Comparison of ENCODE assay signal across 8 cellular contexts in the genomic region with DNA sequence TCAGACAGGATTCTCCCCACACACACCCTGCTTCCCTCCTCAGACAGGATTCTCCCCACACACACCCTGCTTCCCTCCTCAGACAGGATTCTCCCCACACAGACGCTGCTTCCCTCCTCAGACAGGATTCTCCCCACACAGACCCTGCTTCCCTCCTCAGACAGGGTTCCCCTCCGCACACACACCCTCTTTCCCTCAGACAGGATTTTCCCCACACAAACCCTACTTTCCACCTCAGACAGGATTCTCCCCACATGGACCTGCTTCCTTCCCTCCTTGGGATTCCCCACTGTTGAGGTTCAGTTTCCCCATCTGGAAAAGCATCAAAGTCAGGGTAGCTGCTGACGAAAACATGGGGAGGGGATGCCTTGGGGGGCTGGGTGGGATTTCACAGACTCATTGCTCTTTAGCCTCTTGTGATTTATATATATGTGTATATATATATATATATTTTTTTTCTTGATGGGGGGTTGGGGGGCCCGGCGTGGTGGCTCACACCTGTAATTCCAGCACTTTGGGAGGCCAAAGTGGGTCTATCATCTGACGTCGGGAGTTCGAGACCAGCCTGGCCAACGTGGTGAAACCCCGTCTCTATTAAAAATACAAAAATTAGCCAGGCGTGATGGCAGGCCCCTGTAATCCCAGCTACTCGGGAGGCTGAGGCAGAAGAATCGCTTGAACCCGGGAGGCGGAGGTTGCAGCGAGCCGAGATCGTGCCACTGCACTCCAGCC. TPM values are rescaled to one million over a fixed set of nuclear protein-coding genes. Genes with fewer than 3 reads are reported as not detected.
DNase-seq lines count a peak whose midpoint lies in the region; ATAC-seq, FAIRE-seq and TF ChIP-seq lines count a peak whose summit lies in the region.
"Not testable (repeated sequence)": the region's sequence is repeated elsewhere in the genome, so short reads cannot be mapped to it uniquely, and the experiment has no call there.

No MANE protein-coding gene starts in this region.

- H3K36me3 Mint-ChIP-seq in CD14-positive monocyte (peaks cover 9 to 20% of the 10 kb centered on the region in 2 donors), WTC11 (peaks cover 28% of the 10 kb centered on the region), type B pancreatic cell (peaks cover 15% of the 10 kb centered on the region)
- H3K36me3 Mint-ChIP-seq in IgD-negative memory B cell, mesothelial cell of epicardium: not testable (repeated sequence)

- not testable (repeated sequence) for H3K9me3 Mint-ChIP-seq in CD14-positive monocyte, IgD-negative memory B cell, WTC11, mesothelial cell of epicardium, type B pancreatic cell

- H3K27ac Mint-ChIP-seq in CD14-positive monocyte: peak overlapping the region; percentile 63 to 100 (median 99)
- not testable (repeated sequence) for H3K27ac Mint-ChIP-seq in IgD-negative memory B cell, WTC11
- H3K27ac Mint-ChIP-seq in mesothelial cell of epicardium: peak overlapping the region; percentile 97
- peak overlapping the region; percentile 72 for H3K27ac Mint-ChIP-seq in type B pancreatic cell

- not testable (repeated sequence) for H3K4me3 Mint-ChIP-seq in CD14-positive monocyte, mesothelial cell of epicardium, type B pancreatic cell
- H3K4me3 Mint-ChIP-seq in IgD-negative memory B cell (peak overlapping the region in 3 of 4 donors; percentile 8 to 79 (median 43)), WTC11 (peak overlapping the region; percentile 30)

- H3K9me3 ChIP-seq in K562 (replicated peaks; ENCODE audit: control insufficient read depth, insufficient read depth, low read depth, low read length); fibroblast of lung (ENCODE audit: control insufficient read depth, insufficient read depth, low read depth, low read length): not testable (repeated sequence)

- not testable (repeated sequence) for TF ChIP-seq POLR2A in K562 (conservative IDR thresholded peaks at IDR 0.05)

- H3K4me1 Mint-ChIP-seq in CD14-positive monocyte: peaks cover 45% of the 10 kb centered on the region
- peaks cover 22 to 25% (median 24%) of the 10 kb centered on the region in 3 donors for H3K4me1 Mint-ChIP-seq in IgD-negative memory B cell
- peaks cover 22% of the 10 kb centered on the region for H3K4me1 Mint-ChIP-seq in WTC11
- H3K4me1 Mint-ChIP-seq in mesothelial cell of epicardium: peaks cover 25% of the 10 kb centered on the region
- peaks cover 25% of the 10 kb centered on the region for H3K4me1 Mint-ChIP-seq in type B pancreatic cell (ENCODE audit: unreplicated experiment)

- H2AFZ ChIP-seq in K562 (ENCODE audit: low read depth, low read length); fibroblast of lung (ENCODE audit: low read length): not testable (repeated sequence)

- TF ChIP-seq RAD21 in K562 (CRISPR knock-in tag; conservative IDR thresholded peaks at IDR 0.05 in 1 of 2, IDR thresholded peaks at IDR 0.05 in 1 of 2): not testable (repeated sequence)

- ATAC-seq in WTC11, K562: not testable (repeated sequence)

- H3K4me1 ChIP-seq in K562 (replicated peaks in 1 of 2; ENCODE audit: control insufficient read depth in 2 of 2, insufficient read depth in 2 of 2, low read length in 2 of 2) (peaks cover 13 to 33% of the 10 kb centered on the region in 2 experiments; a peak in 4 of 5 replicates), rectal smooth muscle tissue (ENCODE audit: control insufficient read depth, insufficient read depth, low read length) (peaks cover 13% of the 10 kb centered on the region)
- H3K4me1 ChIP-seq in fibroblast of lung (ENCODE audit: control insufficient read depth, extremely low read depth, insufficient read depth, low read length): not testable (repeated sequence)

- peaks cover 35% of the 10 kb centered on the region for H3K79me2 ChIP-seq in K562 (ENCODE audit: control insufficient read depth, insufficient read depth, low read length)
- peaks cover 32% of the 10 kb centered on the region for H3K79me2 ChIP-seq in fibroblast of lung (ENCODE audit: control insufficient read depth, insufficient read depth, low read length)

- TF ChIP-seq CTCF in CD14-positive monocyte (IDR thresholded peaks at IDR 0.05); WTC11 (IDR thresholded peaks at IDR 0.05); K562 (IDR thresholded peaks at IDR 0.05 in 2 of 3, conservative IDR thresholded peaks at IDR 0.05 in 1 of 3; ENCODE audit: insufficient read depth in 2 of 3, low read depth in 1 of 3, low read length in 3 of 3); fibroblast of lung (conservative IDR thresholded peaks at IDR 0.05 in 1 of 2, IDR thresholded peaks at IDR 0.05 in 1 of 2; ENCODE audit: low read depth in 1 of 2, low read length in 2 of 2); mesothelial cell of epicardium (IDR thresholded peaks at IDR 0.05; ENCODE audit: unreplicated experiment); type B pancreatic cell (conservative IDR thresholded peaks at IDR 0.05): not testable (repeated sequence)

- peak overlapping the region in 1 of 2 experiments; percentile 98; a peak in 2 of 4 replicates for H3K9ac ChIP-seq in K562 (ENCODE audit: insufficient read depth in 1 of 2, low read depth in 2 of 2, low read length in 2 of 2)
- not testable (repeated sequence) for H3K9ac ChIP-seq in fibroblast of lung (ENCODE audit: insufficient read depth, low read length); rectal smooth muscle tissue (ENCODE audit: low read length)

- intact Hi-C loops in CD14-positive monocyte (cut with micrococcal nuclease); K562 (cut with micrococcal nuclease): not testable (repeated sequence)

- not testable (repeated sequence) for BruUV-seq in K562 (replicated peaks; lab: Mats Ljungman, UMichigan)

- POLR2A ChIA-PET in WTC11 (lab: Charles Lee) (interaction anchor here (1.5 to 3.2 kb wide), 4 partner anchors 11 to 23 kb away, joined by 12 to 30 read pairs (median 20); partner anchors contain the start of genes CHMP2A, UBE2M and ZBTB45), K562 (lab: Yijun Ruan, JAX) (interaction anchor here (0.8 to 3.9 kb wide), 7 partner anchors 11 to 63 kb away, joined by 3 to 48 read pairs (median 6); partner anchors contain the start of genes CHMP2A and ZBTB45)

- peaks cover 30% of the 10 kb centered on the region for H3K36me3 ChIP-seq in K562 (ENCODE audit: control insufficient read depth, insufficient read depth, low read length)
- H3K36me3 ChIP-seq in fibroblast of lung (ENCODE audit: control insufficient read depth, insufficient read depth, low read length): peaks cover 11% of the 10 kb centered on the region
- H3K36me3 ChIP-seq in rectal smooth muscle tissue (ENCODE audit: control insufficient read depth, insufficient read depth, low read length): not testable (repeated sequence)

- peaks cover 31% of the 10 kb centered on the region for H4K20me1 ChIP-seq in K562 (replicated peaks; ENCODE audit: control insufficient read depth, insufficient read depth, low read length)
- not testable (repeated sequence) for H4K20me1 ChIP-seq in fibroblast of lung (ENCODE audit: control insufficient read depth, extremely low read depth, insufficient read depth, low read length)

- FAIRE-seq in K562 (lab: Jason Lieb, UNC): not testable (repeated sequence)

- TF ChIP-seq EP300 in K562 (IDR thresholded peaks at IDR 0.05; ENCODE audit: low read length): not testable (repeated sequence)

- WGBS in K562 (ENCODE audit: insufficient coverage, low coverage, missing lambda C conversion rate): 77% methylated on average over 12 of the region's 18 CpGs

- not testable (repeated sequence) for H3K27me3 ChIP-seq in K562 (ENCODE audit: control insufficient read depth in 2 of 2, insufficient read depth in 2 of 2, low read length in 2 of 2); rectal smooth muscle tissue (ENCODE audit: control insufficient read depth, insufficient read depth, low read length)
- peaks cover 18% of the 10 kb centered on the region for H3K27me3 ChIP-seq in fibroblast of lung (ENCODE audit: control insufficient read depth, insufficient read depth, low read length)

- in situ Hi-C loops in K562 (cut with MboI): not testable (repeated sequence)

- H3K27me3 Mint-ChIP-seq in CD14-positive monocyte (ENCODE audit: low read depth in 3 of 3): peaks cover 14 to 29% (median 21%) of the 10 kb centered on the region in 3 donors
- H3K27me3 Mint-ChIP-seq in IgD-negative memory B cell: not testable (repeated sequence)
- peaks cover 49% of the 10 kb centered on the region for H3K27me3 Mint-ChIP-seq in WTC11 (ENCODE audit: low read depth)
- H3K27me3 Mint-ChIP-seq in mesothelial cell of epicardium (ENCODE audit: low read depth): peaks cover 33% of the 10 kb centered on the region
- peaks cover 21% of the 10 kb centered on the region for H3K27me3 Mint-ChIP-seq in type B pancreatic cell

- H3K27ac ChIP-seq in K562 (ENCODE audit: extremely low read depth, low read depth, low read length): peak overlapping the region; percentile 88; the same call in 2 of the 3 replicates
- peak overlapping the region; percentile 96 for H3K27ac ChIP-seq in fibroblast of lung (ENCODE audit: insufficient read depth, low read length)
- H3K27ac ChIP-seq in rectal smooth muscle tissue (ENCODE audit: low read depth, low read length): peak overlapping the region; percentile 86

- CTCF ChIA-PET in WTC11 (lab: Charles Lee): interaction anchor here (0.6 to 5.9 kb wide), 3 partner anchors 24 to 324 kb away, joined by 4 to 60 read pairs (median 17); partner anchors contain the start of gene ZBTB45
- CTCF ChIA-PET in K562 (lab: Yijun Ruan, JAX; ENCODE audit: low intra/inter-chr PET ratio): not testable (repeated sequence)

- not testable (repeated sequence) for H3K4me3 ChIP-seq in K562; fibroblast of lung (replicated peaks in 1 of 4; ENCODE audit: control extremely low read depth in 1 of 4, insufficient read depth in 1 of 4, low read depth in 3 of 4, low read length in 4 of 4); rectal smooth muscle tissue (ENCODE audit: low read length)

- not testable (repeated sequence) for H3K9me1 ChIP-seq in K562 (ENCODE audit: control insufficient read depth, insufficient read depth, low read length)

- peak overlapping the region; percentile 82; the same call in 1 of the 2 replicates for H3K4me2 ChIP-seq in K562 (ENCODE audit: insufficient read depth, low read length)
- not testable (repeated sequence) for H3K4me2 ChIP-seq in fibroblast of lung (ENCODE audit: extremely low read depth, insufficient read depth, low read length)

- DNase-seq in CD14-positive monocyte (ENCODE audit: low spot score); WTC11 (ENCODE audit: low spot score); K562 (ENCODE audit: extremely low read depth in 1 of 4, low spot score in 3 of 4); fibroblast of lung (ENCODE audit: low read depth in 2 of 2); mesothelial cell of epicardium (ENCODE audit: low spot score in 2 of 2, unreplicated experiment in 2 of 2); type B pancreatic cell (ENCODE audit: extremely low spot score, unreplicated experiment): not testable (repeated sequence)

RNA-seq across cellular contexts. Expression of gene TRIM28, which starts 1.1 kb away (rescaled TPM):
- polyA plus RNA-seq in CD14-positive monocyte: 10 to 100 TPM; 16.2 to 35.0 TPM
- 38.9 TPM for polyA plus RNA-seq in IgD-negative memory B cell
- 1,095 to 1,221 TPM (median 1,108 TPM) in 3 replicates for total RNA-seq in WTC11 (2021)
- 526 and 1,695 TPM in 2 replicates for total RNA-seq in K562 (2011; cell fraction: chromatin; rRNA removed; ENCODE audit: low replicate concordance)
- total RNA-seq in K562 (2011; cell fraction: nucleolus; rRNA removed): 1,048 and 1,300 TPM in 2 replicates
- total RNA-seq in K562 (2011; cell fraction: nucleoplasm; rRNA removed): 609 and 709 TPM in 2 replicates
- 779 and 1,386 TPM in 2 replicates for total RNA-seq in K562 (2014; rRNA removed)
- total RNA-seq in K562 (2014; rRNA removed; fragmentation: Illumina TruSeq; extraction: Trizol): 358 and 467 TPM in 2 replicates
- 523 and 570 TPM in 2 replicates for total RNA-seq in K562 (2015; rRNA removed; fragmentation: Illumina TruSeq; extraction: Trizol)
- total RNA-seq in K562 (2021): 752 and 797 TPM in 2 replicates
- 434 and 1,024 TPM in 2 replicates for polyA plus RNA-seq in K562 (2011; rRNA removed)
- 553 and 1,059 TPM in 2 replicates for polyA plus RNA-seq in K562 (2011; cell fraction: cytosol; rRNA removed)
- polyA plus RNA-seq in K562 (2011; cell fraction: nucleus; rRNA removed): 1,513 and 2,015 TPM in 2 replicates
- 1,261 and 1,407 TPM in 2 replicates for polyA plus RNA-seq in K562 (2012)
- polyA plus RNA-seq in K562 (2014; fragmentation: Illumina TruSeq; extraction: Trizol): 640 and 764 TPM in 2 replicates
- polyA plus RNA-seq in K562 (2014; fragmentation: Nextera tagmentation; extraction: Ambion mirVana): 10 to 100 TPM; 12.1 to 29.3 TPM
- polyA plus RNA-seq in K562 (2014; rRNA removed): 490 and 541 TPM in 2 replicates
- polyA minus RNA-seq in K562 (2011; rRNA and poly(A)+ RNA removed): 826 and 1,247 TPM in 2 replicates
- 1,076 and 1,289 TPM in 2 replicates for polyA minus RNA-seq in K562 (2011; cell fraction: cytosol; rRNA and poly(A)+ RNA removed)
- polyA minus RNA-seq in K562 (2011; cell fraction: nucleus; rRNA and poly(A)+ RNA removed): 406 and 505 TPM in 2 replicates
- total RNA-seq in fibroblast of lung: 293 and 325 TPM in 2 replicates
- 160 and 273 TPM in 2 replicates for polyA plus RNA-seq in fibroblast of lung
- 297 and 535 TPM in 2 replicates for polyA plus RNA-seq in fibroblast of lung (2012)
- 1,633 and 2,396 TPM in 2 replicates for polyA minus RNA-seq in fibroblast of lung (ENCODE audit: low replicate concordance)
- total RNA-seq in mesothelial cell of epicardium: 577 to 599 TPM (median 579 TPM) in 3 replicates
- 401 and 679 TPM in 2 replicates for total RNA-seq in type B pancreatic cell (ENCODE audit: low replicate concordance)

RNA-seq across cellular contexts. Expression of gene CHMP2A, which starts 12.1 kb away (rescaled TPM):
- polyA plus RNA-seq in CD14-positive monocyte: 100 to 1,000 TPM; 290 to 323 TPM
- polyA plus RNA-seq in IgD-negative memory B cell: 160 TPM
- 109 to 126 TPM (median 119 TPM) in 3 replicates for total RNA-seq in WTC11 (2021)
- total RNA-seq in K562 (2011; cell fraction: chromatin; rRNA removed; ENCODE audit: low replicate concordance): 34.9 and 55.0 TPM in 2 replicates
- 42.5 and 47.5 TPM in 2 replicates for total RNA-seq in K562 (2011; cell fraction: nucleolus; rRNA removed)
- total RNA-seq in K562 (2011; cell fraction: nucleoplasm; rRNA removed): 36.2 and 43.3 TPM in 2 replicates
- total RNA-seq in K562 (2014; rRNA removed): 127 and 142 TPM in 2 replicates
- 49.3 and 58.4 TPM in 2 replicates for total RNA-seq in K562 (2014; rRNA removed; fragmentation: Illumina TruSeq; extraction: Trizol)
- total RNA-seq in K562 (2015; rRNA removed; fragmentation: Illumina TruSeq; extraction: Trizol): 86.9 and 87.2 TPM in 2 replicates
- 88.4 and 89.8 TPM in 2 replicates for total RNA-seq in K562 (2021)
- 81.7 and 86.7 TPM in 2 replicates for polyA plus RNA-seq in K562 (2011; rRNA removed)
- 111 and 116 TPM in 2 replicates for polyA plus RNA-seq in K562 (2011; cell fraction: cytosol; rRNA removed)
- polyA plus RNA-seq in K562 (2011; cell fraction: nucleus; rRNA removed): 72.3 and 77.4 TPM in 2 replicates
- polyA plus RNA-seq in K562 (2012): 122 and 150 TPM in 2 replicates
- 110 and 112 TPM in 2 replicates for polyA plus RNA-seq in K562 (2014; fragmentation: Illumina TruSeq; extraction: Trizol)
- 10 to 100 TPM; 57.6 to 71.1 TPM for polyA plus RNA-seq in K562 (2014; fragmentation: Nextera tagmentation; extraction: Ambion mirVana)
- polyA plus RNA-seq in K562 (2014; rRNA removed): 154 and 159 TPM in 2 replicates
- 162 and 173 TPM in 2 replicates for polyA minus RNA-seq in K562 (2011; rRNA and poly(A)+ RNA removed)
- polyA minus RNA-seq in K562 (2011; cell fraction: cytosol; rRNA and poly(A)+ RNA removed): 59.5 and 70.2 TPM in 2 replicates
- polyA minus RNA-seq in K562 (2011; cell fraction: nucleus; rRNA and poly(A)+ RNA removed): 15.3 and 24.0 TPM in 2 replicates
- 146 and 167 TPM in 2 replicates for total RNA-seq in fibroblast of lung
- polyA plus RNA-seq in fibroblast of lung: 215 and 269 TPM in 2 replicates
- polyA plus RNA-seq in fibroblast of lung (2012): 201 and 237 TPM in 2 replicates
- polyA minus RNA-seq in fibroblast of lung (ENCODE audit: low replicate concordance): 126 and 150 TPM in 2 replicates
- total RNA-seq in mesothelial cell of epicardium: 82.9 to 86.5 TPM (median 84.3 TPM) in 3 replicates
- 86.5 and 97.7 TPM in 2 replicates for total RNA-seq in type B pancreatic cell (ENCODE audit: low replicate concordance)

RNA-seq across cellular contexts. Expression of gene UBE2M, which starts 15.6 kb away (rescaled TPM):
- 10 to 100 TPM in 1 of 2 donors, 1 to 10 TPM in 1; 7.8 to 14.3 TPM for polyA plus RNA-seq in CD14-positive monocyte
- polyA plus RNA-seq in IgD-negative memory B cell: 10.0 TPM
- 93.7 to 105 TPM (median 97.1 TPM) in 3 replicates for total RNA-seq in WTC11 (2021)
- 47.2 and 87.3 TPM in 2 replicates for total RNA-seq in K562 (2011; cell fraction: chromatin; rRNA removed; ENCODE audit: low replicate concordance)
- total RNA-seq in K562 (2011; cell fraction: nucleolus; rRNA removed): 77.7 and 87.6 TPM in 2 replicates
- total RNA-seq in K562 (2011; cell fraction: nucleoplasm; rRNA removed): 51.2 and 56.4 TPM in 2 replicates
- 101 and 139 TPM in 2 replicates for total RNA-seq in K562 (2014; rRNA removed)
- total RNA-seq in K562 (2014; rRNA removed; fragmentation: Illumina TruSeq; extraction: Trizol): 79.2 and 81.1 TPM in 2 replicates
- 85.7 and 86.5 TPM in 2 replicates for total RNA-seq in K562 (2015; rRNA removed; fragmentation: Illumina TruSeq; extraction: Trizol)
- total RNA-seq in K562 (2021): 127 and 131 TPM in 2 replicates
- 92.0 and 117 TPM in 2 replicates for polyA plus RNA-seq in K562 (2011; rRNA removed)
- polyA plus RNA-seq in K562 (2011; cell fraction: cytosol; rRNA removed): 81.3 and 96.5 TPM in 2 replicates
- polyA plus RNA-seq in K562 (2011; cell fraction: nucleus; rRNA removed): 119 and 126 TPM in 2 replicates
- polyA plus RNA-seq in K562 (2012): 112 and 160 TPM in 2 replicates
- polyA plus RNA-seq in K562 (2014; fragmentation: Illumina TruSeq; extraction: Trizol): 137 and 163 TPM in 2 replicates
- polyA plus RNA-seq in K562 (2014; fragmentation: Nextera tagmentation; extraction: Ambion mirVana): 1 to 10 TPM in 1 of 2 experiments, under 1 TPM in 1; 0.92 to 1.5 TPM
- 84.8 and 96.4 TPM in 2 replicates for polyA plus RNA-seq in K562 (2014; rRNA removed)
- 69.1 and 92.2 TPM in 2 replicates for polyA minus RNA-seq in K562 (2011; rRNA and poly(A)+ RNA removed)
- 57.2 and 68.0 TPM in 2 replicates for polyA minus RNA-seq in K562 (2011; cell fraction: cytosol; rRNA and poly(A)+ RNA removed)
- 15.5 and 29.4 TPM in 2 replicates for polyA minus RNA-seq in K562 (2011; cell fraction: nucleus; rRNA and poly(A)+ RNA removed)
- total RNA-seq in fibroblast of lung: 52.6 and 73.7 TPM in 2 replicates
- 73.6 and 99.9 TPM in 2 replicates for polyA plus RNA-seq in fibroblast of lung
- 76.2 and 99.7 TPM in 2 replicates for polyA plus RNA-seq in fibroblast of lung (2012)
- polyA minus RNA-seq in fibroblast of lung (ENCODE audit: low replicate concordance): 57.9 and 128 TPM in 2 replicates
- 66.2 to 74.7 TPM (median 73.4 TPM) in 3 replicates for total RNA-seq in mesothelial cell of epicardium
- total RNA-seq in type B pancreatic cell (ENCODE audit: low replicate concordance): 78.0 and 81.9 TPM in 2 replicates

RNA-seq across cellular contexts. Expression of gene ZBTB45, which starts 23.2 kb away (rescaled TPM):
- 1 to 10 TPM; 2.2 to 2.6 TPM for polyA plus RNA-seq in CD14-positive monocyte
- 7.6 TPM for polyA plus RNA-seq in IgD-negative memory B cell
- 17.0 to 19.7 TPM (median 18.0 TPM) in 3 replicates for total RNA-seq in WTC11 (2021)
- 5.0 and 18.1 TPM in 2 replicates for total RNA-seq in K562 (2011; cell fraction: chromatin; rRNA removed; ENCODE audit: low replicate concordance)
- 20.8 and 21.2 TPM in 2 replicates for total RNA-seq in K562 (2011; cell fraction: nucleolus; rRNA removed)
- total RNA-seq in K562 (2011; cell fraction: nucleoplasm; rRNA removed): 9.8 and 10.9 TPM in 2 replicates
- total RNA-seq in K562 (2014; rRNA removed): 7.2 and 7.8 TPM in 2 replicates
- 0.32 and 0.58 TPM in 2 replicates for total RNA-seq in K562 (2014; rRNA removed; fragmentation: Illumina TruSeq; extraction: Trizol)
- total RNA-seq in K562 (2015; rRNA removed; fragmentation: Illumina TruSeq; extraction: Trizol): 2.2 and 2.7 TPM in 2 replicates
- total RNA-seq in K562 (2021): 14.0 and 16.1 TPM in 2 replicates
- polyA plus RNA-seq in K562 (2011; rRNA removed): 1.4 and 4.0 TPM in 2 replicates
- 3.6 and 10.4 TPM in 2 replicates for polyA plus RNA-seq in K562 (2011; cell fraction: cytosol; rRNA removed)
- polyA plus RNA-seq in K562 (2011; cell fraction: nucleus; rRNA removed): 7.2 and 14.2 TPM in 2 replicates
- 11.7 TPM in 2 replicates for polyA plus RNA-seq in K562 (2012)
- polyA plus RNA-seq in K562 (2014; fragmentation: Illumina TruSeq; extraction: Trizol): 1.8 and 4.7 TPM in 2 replicates
- under 1 TPM; 0.08 to 0.13 TPM for polyA plus RNA-seq in K562 (2014; fragmentation: Nextera tagmentation; extraction: Ambion mirVana)
- 5.8 and 6.8 TPM in 2 replicates for polyA plus RNA-seq in K562 (2014; rRNA removed)
- 1.9 and 2.0 TPM in 2 replicates for polyA minus RNA-seq in K562 (2011; rRNA and poly(A)+ RNA removed)
- polyA minus RNA-seq in K562 (2011; cell fraction: cytosol; rRNA and poly(A)+ RNA removed): 5.1 and 6.6 TPM in 2 replicates
- 10.7 and 11.2 TPM in 2 replicates for polyA minus RNA-seq in K562 (2011; cell fraction: nucleus; rRNA and poly(A)+ RNA removed)
- total RNA-seq in fibroblast of lung: 4.9 and 5.9 TPM in 2 replicates
- 3.1 and 4.3 TPM in 2 replicates for polyA plus RNA-seq in fibroblast of lung
- 8.8 and 12.9 TPM in 2 replicates for polyA plus RNA-seq in fibroblast of lung (2012)
- polyA minus RNA-seq in fibroblast of lung (ENCODE audit: low replicate concordance): 10.4 and 14.3 TPM in 2 replicates
- 24.4 to 27.1 TPM (median 24.9 TPM) in 3 replicates for total RNA-seq in mesothelial cell of epicardium
- 18.6 and 20.2 TPM in 2 replicates for total RNA-seq in type B pancreatic cell (ENCODE audit: low replicate concordance)

RNA-seq across cellular contexts. Expression of gene MZF1, which starts 30.3 kb away (rescaled TPM):
- 1 to 10 TPM; 1.6 to 1.7 TPM for polyA plus RNA-seq in CD14-positive monocyte
- 11.5 TPM for polyA plus RNA-seq in IgD-negative memory B cell
- 22.2 to 26.2 TPM (median 23.9 TPM) in 3 replicates for total RNA-seq in WTC11 (2021)
- 118 and 203 TPM in 2 replicates for total RNA-seq in K562 (2011; cell fraction: chromatin; rRNA removed; ENCODE audit: low replicate concordance)
- total RNA-seq in K562 (2011; cell fraction: nucleolus; rRNA removed): 122 and 125 TPM in 2 replicates
- total RNA-seq in K562 (2011; cell fraction: nucleoplasm; rRNA removed): 136 and 199 TPM in 2 replicates
- total RNA-seq in K562 (2014; rRNA removed): 11.5 and 13.3 TPM in 2 replicates
- total RNA-seq in K562 (2014; rRNA removed; fragmentation: Illumina TruSeq; extraction: Trizol): 5.7 and 6.5 TPM in 2 replicates
- total RNA-seq in K562 (2015; rRNA removed; fragmentation: Illumina TruSeq; extraction: Trizol): 7.2 and 8.3 TPM in 2 replicates
- 18.8 and 19.8 TPM in 2 replicates for total RNA-seq in K562 (2021)
- polyA plus RNA-seq in K562 (2011; rRNA removed): 17.0 and 25.4 TPM in 2 replicates
- 15.8 and 20.8 TPM in 2 replicates for polyA plus RNA-seq in K562 (2011; cell fraction: cytosol; rRNA removed)
- 140 and 224 TPM in 2 replicates for polyA plus RNA-seq in K562 (2011; cell fraction: nucleus; rRNA removed)
- polyA plus RNA-seq in K562 (2012): 14.1 and 31.8 TPM in 2 replicates
- polyA plus RNA-seq in K562 (2014; fragmentation: Illumina TruSeq; extraction: Trizol): 13.4 and 15.1 TPM in 2 replicates
- polyA plus RNA-seq in K562 (2014; fragmentation: Nextera tagmentation; extraction: Ambion mirVana): 1 to 10 TPM in 1 of 2 experiments, under 1 TPM in 1; 0.31 to 1.6 TPM
- 28.2 and 29.3 TPM in 2 replicates for polyA plus RNA-seq in K562 (2014; rRNA removed)
- polyA minus RNA-seq in K562 (2011; rRNA and poly(A)+ RNA removed): 7.8 and 8.5 TPM in 2 replicates
- polyA minus RNA-seq in K562 (2011; cell fraction: cytosol; rRNA and poly(A)+ RNA removed): 5.7 and 10.1 TPM in 2 replicates
- polyA minus RNA-seq in K562 (2011; cell fraction: nucleus; rRNA and poly(A)+ RNA removed): 27.2 and 29.3 TPM in 2 replicates
- total RNA-seq in fibroblast of lung: 13.9 and 14.9 TPM in 2 replicates
- 3.0 and 4.1 TPM in 2 replicates for polyA plus RNA-seq in fibroblast of lung
- polyA plus RNA-seq in fibroblast of lung (2012): 4.8 and 5.6 TPM in 2 replicates
- 6.0 and 7.3 TPM in 2 replicates for polyA minus RNA-seq in fibroblast of lung (ENCODE audit: low replicate concordance)
- 42.6 to 43.9 TPM (median 42.8 TPM) in 3 replicates for total RNA-seq in mesothelial cell of epicardium
- 22.9 and 30.0 TPM in 2 replicates for total RNA-seq in type B pancreatic cell (ENCODE audit: low replicate concordance)
